Comparison of ENCODE assay signal across 8 cellular contexts in genomic region chr11:10322830-10323792, GRCh38. TPM values are rescaled to one million over a fixed set of nuclear protein-coding genes. Genes with fewer than 3 reads are reported as not detected.
DNase-seq lines count a peak whose midpoint lies in the region; ATAC-seq, FAIRE-seq and TF ChIP-seq lines count a peak whose summit lies in the region.

No MANE protein-coding gene starts in this region.

- H3K27ac ChIP-seq in PC-9 (peak overlapping the region; percentile 88), prostate gland (peak overlapping the region; percentile 15 to 37)

- ATAC-seq in GM19463 (IDR thresholded peaks at IDR 0.05; ENCODE audit: unreplicated experiment) (no peak), HG02759 (IDR thresholded peaks at IDR 0.05; ENCODE audit: unreplicated experiment) (no peak)

- peak overlapping the region; percentile 63; the same call in 1 of the 2 replicates for H2AFZ ChIP-seq in PC-9

- DNase-seq in HT-29 (ENCODE audit: low spot score): peak; percentile 89
- DNase-seq in PC-9: peak; percentile 42 to 85
- peak; percentile 69 for DNase-seq in activated naive CD4-positive, alpha-beta T cell treated with anti-CD3 and anti-CD28 coated beads for 36 hours
- peak; percentile 51 for DNase-seq in globus pallidus (ENCODE audit: low spot score)
- peak; percentile 46 for DNase-seq in prostate gland (ENCODE audit: low spot score)

- no peaks in the 10 kb centered on the region for H3K27me3 ChIP-seq in PC-9 (ENCODE audit: insufficient read depth, low read depth)
- H3K27me3 ChIP-seq in prostate gland (replicated peaks; ENCODE audit: insufficient read depth): no peaks in the 10 kb centered on the region

- no peaks in the 10 kb centered on the region for H3K36me3 Mint-ChIP-seq in activated naive CD4-positive, alpha-beta T cell treated with anti-CD3 and anti-CD28 coated beads for 36 hours (ENCODE audit: low read depth)

- 29% methylated on average over 8 of the region's 8 CpGs for WGBS in prostate gland

- H3K4me1 ChIP-seq in PC-9 (replicated peaks; ENCODE audit: insufficient read depth) (peaks cover 46% of the 10 kb centered on the region), prostate gland (replicated peaks) (no peaks in the 10 kb centered on the region)

- H3F3A ChIP-seq in PC-9 (ENCODE audit: insufficient read depth, low read depth): peaks cover 15% of the 10 kb centered on the region

- H3K9me2 ChIP-seq in PC-9 (ENCODE audit: insufficient read depth): no peaks in the 10 kb centered on the region

- H3K4me1 Mint-ChIP-seq in activated naive CD4-positive, alpha-beta T cell treated with anti-CD3 and anti-CD28 coated beads for 36 hours (ENCODE audit: low read depth): peaks cover 12% of the 10 kb centered on the region

- no peak for TF ChIP-seq POLR2A in prostate gland (IDR thresholded peaks at IDR 0.05)

- H3K9me3 ChIP-seq in PC-9 (ENCODE audit: insufficient read depth, low read depth): no peaks in the 10 kb centered on the region
- H3K9me3 ChIP-seq in prostate gland: no peaks in the 10 kb centered on the region

- H3K9me3 Mint-ChIP-seq in activated naive CD4-positive, alpha-beta T cell treated with anti-CD3 and anti-CD28 coated beads for 36 hours: no peaks in the 10 kb centered on the region

- BruUV-seq in PC-9 (replicated peaks; lab: Mats Ljungman, UMichigan): no TSS peak

- TF ChIP-seq CTCF in PC-9 (conservative IDR thresholded peaks at IDR 0.05) (peak; percentile 58), prostate gland (IDR thresholded peaks at IDR 0.05) (peak; percentile 24 to 79 (median 64))

- H3K4me3 Mint-ChIP-seq in activated naive CD4-positive, alpha-beta T cell treated with anti-CD3 and anti-CD28 coated beads for 36 hours: peak overlapping the region; percentile 38

- intact Hi-C loops in PC-9 (cut with micrococcal nuclease; ENCODE audit: unreplicated experiment) (loop anchor here (1.0 to 2.0 kb wide), 4 partner anchors 14 to 565 kb away; no protein-coding TSS in a partner anchor), prostate gland (cut with DNase I) (loop anchor here (5.0 to 10.0 kb wide), 2 partner anchors 468 to 566 kb away; no protein-coding TSS in a partner anchor)
- intact Hi-C loops in activated naive CD4-positive, alpha-beta T cell treated with anti-CD3 and anti-CD28 coated beads for 36 hours (cut with micrococcal nuclease): loop anchor here (1.0 to 5.0 kb wide), 10 partner anchors 16 to 788 kb away; no protein-coding TSS in a partner anchor

- CTCF ChIA-PET in PC-9 (lab: Charles Lee): no interaction called here
- CTCF ChIA-PET in activated naive CD4-positive, alpha-beta T cell treated with anti-CD3 and anti-CD28 coated beads for 36 hours (lab: Charles Lee): interaction anchor here (0.6 to 3.2 kb wide), 13 partner anchors 8 to 788 kb away, joined by 3 to 27 read pairs (median 4); no protein-coding TSS in a partner anchor

- H3K4me2 ChIP-seq in PC-9: peak overlapping the region; percentile 67

- no peaks in the 10 kb centered on the region for H3K36me3 ChIP-seq in PC-9 (ENCODE audit: low read depth)
- no peaks in the 10 kb centered on the region for H3K36me3 ChIP-seq in prostate gland

- H3K27me3 Mint-ChIP-seq in activated naive CD4-positive, alpha-beta T cell treated with anti-CD3 and anti-CD28 coated beads for 36 hours (ENCODE audit: low read depth): no peaks in the 10 kb centered on the region

- H4K20me1 ChIP-seq in PC-9 (ENCODE audit: insufficient read depth): no peaks in the 10 kb centered on the region

- POLR2A ChIA-PET in PC-9 (lab: Charles Lee; ENCODE audit: unreplicated experiment): interaction anchor here (0.5 to 0.7 kb wide), 2 partner anchors 28 to 567 kb away, joined by 4 to 7 read pairs; no protein-coding TSS in a partner anchor

- H3K4me3 ChIP-seq in PC-9 (no peak overlapping the region; the same call in 1 of the 2 replicates), prostate gland (no peak overlapping the region)

- peak overlapping the region; percentile 69 for H3K27ac Mint-ChIP-seq in activated naive CD4-positive, alpha-beta T cell treated with anti-CD3 and anti-CD28 coated beads for 36 hours

- no peaks in the 10 kb centered on the region for H3K79me2 ChIP-seq in PC-9 (ENCODE audit: low read depth)

- FAIRE-seq in G401.6 (lab: Jason Lieb, UNC): peak; percentile 97

RNA-seq across cellular contexts. Expression of gene ADM, which starts 18.2 kb away (rescaled TPM):
- total RNA-seq in HT-29 (2014; rRNA removed; shearing (Covaris generic)): 33.3 and 37.6 TPM in 2 replicates
- total RNA-seq in PC-9 (2021) (21.9 and 22.5 TPM in 2 replicates), prostate gland (10 to 100 TPM; 20.4 to 33.7 TPM)
- total RNA-seq in activated naive CD4-positive, alpha-beta T cell treated with anti-CD3 and anti-CD28 coated beads for 36 hours: under 1 TPM; 0.31 to 0.40 TPM

RNA-seq across cellular contexts. Expression of gene SBF2, which starts 29.1 kb away (rescaled TPM):
- 24.4 and 27.1 TPM in 2 replicates for total RNA-seq in HT-29 (2014; rRNA removed; shearing (Covaris generic))
- total RNA-seq in PC-9 (2021) (16.4 and 18.6 TPM in 2 replicates), prostate gland (10 to 100 TPM; 35.9 to 56.7 TPM)
- 1 to 10 TPM; 8.7 to 9.9 TPM for total RNA-seq in activated naive CD4-positive, alpha-beta T cell treated with anti-CD3 and anti-CD28 coated beads for 36 hours

Comparison
In these comparisons a context has a peak if more than half of its experiments do, and no peak if none do; other contexts are left out.
1. RNA of gene ADM, which starts 18.2 kb away (total RNA-seq): 20.4 to 33.7 TPM in prostate gland, 33.3 to 37.6 TPM in HT-29 and 21.9 to 22.5 TPM in PC-9; 0.31 to 0.40 TPM in activated naive CD4-positive, alpha-beta T cell treated with anti-CD3 and anti-CD28 coated beads for 36 hours; every median in the first group is over 10 times any median in the second.
2. Peak in every context shown above with its lines, with median percentiles within 50 percentile points of each other: DNase-seq.